ENCODE assay signal across 19 cellular contexts in the genomic region with DNA sequence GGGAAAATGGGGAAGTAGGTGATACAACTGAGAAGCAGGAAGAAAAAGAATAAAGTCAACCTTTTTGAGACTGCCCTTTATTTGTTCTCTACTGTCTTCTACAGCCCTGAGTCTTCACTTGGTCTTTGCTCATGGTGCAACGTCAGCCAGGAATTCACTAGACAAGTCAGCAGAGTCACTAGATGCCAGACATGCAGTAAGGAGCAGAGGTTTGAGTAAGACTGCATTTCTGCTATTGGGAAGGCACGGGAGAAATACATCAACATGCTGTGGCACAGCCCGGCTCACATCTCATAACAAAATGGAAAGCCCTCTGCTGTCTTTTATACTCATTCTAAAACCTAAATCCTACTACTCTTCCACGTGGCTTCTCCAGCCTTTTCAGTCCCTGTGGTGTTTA.
"Had no signal": no experiment of that assay in that cellular context is flagged by ENCODE, and none has a peak within 500 bp of the region (broad histone marks: within the 10 kb centered on the region; RNA-seq: fewer than 3 reads in every experiment).

No MANE protein-coding gene starts in this region.

- H3K27ac ChIP-seq: body of pancreas, left lung, prostate gland, testis, vagina had no signal

- ATAC-seq: body of pancreas, left lung, natural killer cell had no signal

- H3K4me3 ChIP-seq: body of pancreas, left lung, prostate gland, testis, vagina had no signal

- FAIRE-seq: endometrium had no signal

- DNase-seq: activated CD4-positive, alpha-beta memory T cell treated with anti-CD3 and anti-CD28 coated beads for 36 hours; activated CD4-positive, alpha-beta T cell treated with anti-CD3 and anti-CD28 coated beads for 48 hours; activated CD4-positive, CD25-positive, alpha-beta regulatory T cell; activated effector memory CD4-positive, alpha-beta T cell treated with anti-CD3 and anti-CD28 coated beads, Interleukin-2, amount 50 U/mL, for 16 hours; activated naive CD4-positive, alpha-beta T cell treated with anti-CD3 and anti-CD28 coated beads, Interleukin-2, amount 10 ng/mL, durations not matched to agents 7 days and 5 days; body of pancreas; effector CD4-positive, alpha-beta T cell; foreskin melanocyte; immature natural killer cell; kidney glomerular epithelial cell; left lung; natural killer cell; stimulated activated CD4-positive, alpha-beta T cell treated with anti-CD3 and anti-CD28 coated beads, Interleukin-4, amount 100 ng/mL, for 1 hour; stimulated activated naive CD4-positive, alpha-beta T cell; testis; trophoblast cell had no signal

- H3K4me1 ChIP-seq: body of pancreas, left lung, prostate gland, testis, vagina had no signal

- H3K36me3 ChIP-seq: prostate gland had no signal

- H3K9me3 ChIP-seq: body of pancreas, left lung, prostate gland, testis, vagina had no signal

- H3K27me3 ChIP-seq: body of pancreas, left lung, testis, vagina had no signal
